ENCODE assay signal across 8 cellular contexts in the genomic region with DNA sequence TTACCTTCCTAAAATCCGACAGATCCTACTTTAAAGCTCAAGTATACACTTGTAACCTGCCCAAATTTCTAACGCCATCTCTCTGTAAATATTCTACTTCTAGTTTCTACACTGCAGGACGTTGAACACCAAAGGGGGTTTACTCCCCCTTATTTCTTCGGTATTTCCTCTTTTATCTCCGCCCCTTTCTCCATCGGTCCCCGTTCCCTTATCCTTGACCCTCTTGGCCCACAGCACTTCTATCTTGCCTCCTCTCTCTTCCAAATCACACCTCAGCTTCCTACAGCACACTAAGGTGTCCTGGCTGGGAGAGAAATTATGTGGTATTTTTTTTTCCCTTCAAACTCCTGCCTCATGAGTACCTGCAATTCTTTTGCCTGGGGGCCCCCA. TPM values are rescaled to one million over a fixed set of nuclear protein-coding genes. Genes with fewer than 3 reads are reported as not detected.
DNase-seq lines count a peak whose midpoint lies in the region; ATAC-seq and TF ChIP-seq lines count a peak whose summit lies in the region.

No MANE protein-coding gene starts in this region.

- H3K27ac Mint-ChIP-seq in activated naive CD4-positive, alpha-beta T cell treated with anti-CD3 and anti-CD28 coated beads, Interleukin-2, amount 10 ng/mL, durations not matched to agents 7 days and 5 days: peak overlapping the region; percentile 71

- H3K4me3 Mint-ChIP-seq in activated naive CD4-positive, alpha-beta T cell treated with anti-CD3 and anti-CD28 coated beads, Interleukin-2, amount 10 ng/mL, durations not matched to agents 7 days and 5 days: peak overlapping the region; percentile 78

- peak; percentile 20 for ATAC-seq in HG03571 (IDR thresholded peaks at IDR 0.05; ENCODE audit: unreplicated experiment)

- CTCF ChIA-PET in activated naive CD4-positive, alpha-beta T cell treated with anti-CD3 and anti-CD28 coated beads, Interleukin-2, amount 10 ng/mL, durations not matched to agents 7 days and 5 days (lab: Charles Lee): no interaction called here

- in situ Hi-C loops in astrocyte of the spinal cord (cut with HindIII; ENCODE audit: low sequenced_read_pairs): no loop called here
- in situ Hi-C loops in transverse colon (cut with MboI; ENCODE audit: low pct_ligation_motif_present in 1 of 4, low pct_unique_long_range_greater_than_20kb in 1 of 4, low sequenced_read_pairs in 3 of 4): no loop called here

- H3K27ac ChIP-seq in transverse colon: peak overlapping the region; percentile 90 to 96 (median 92)

- intact Hi-C loops in lower leg skin (cut with DNase I; ENCODE audit: low total_unique reads): no loop called here
- intact Hi-C loops in transverse colon (cut with DNase I; ENCODE audit: low total_unique reads): no loop called here

- H3K27me3 ChIP-seq in transverse colon: no peaks in the 10 kb centered on the region

- no peak for DNase-seq in activated naive CD4-positive, alpha-beta T cell treated with anti-CD3 and anti-CD28 coated beads, Interleukin-2, amount 10 ng/mL, durations not matched to agents 7 days and 5 days
- no peak for DNase-seq in activated naive CD4-positive, alpha-beta T cell treated with anti-CD3 and anti-CD28 coated beads, Interleukin-2, amount 50 U/mL, for 16 hours
- DNase-seq in astrocyte of the spinal cord (ENCODE audit: low read depth, low spot score) (no peak), lower leg skin (ENCODE audit: low spot score in 2 of 2) (no peak), transverse colon (no peak), cerebellum (ENCODE audit: low spot score) (no peak), HuH-7.5 (ENCODE audit: low spot score) (no peak)

- H3K36me3 ChIP-seq in transverse colon: no peaks in the 10 kb centered on the region

- H3K27me3 Mint-ChIP-seq in activated naive CD4-positive, alpha-beta T cell treated with anti-CD3 and anti-CD28 coated beads, Interleukin-2, amount 10 ng/mL, durations not matched to agents 7 days and 5 days: no peaks in the 10 kb centered on the region

- TF ChIP-seq CTCF in astrocyte of the spinal cord (IDR thresholded peaks at IDR 0.05; ENCODE audit: low read depth, low read length): no peak
- TF ChIP-seq CTCF in lower leg skin (IDR thresholded peaks at IDR 0.05): no peak
- TF ChIP-seq CTCF in transverse colon (IDR thresholded peaks at IDR 0.05): no peak

- H3K4me1 ChIP-seq in transverse colon: no peaks in the 10 kb centered on the region

- no peak for TF ChIP-seq POLR2A in lower leg skin (IDR thresholded peaks at IDR 0.05)
- no peak for TF ChIP-seq POLR2A in transverse colon (IDR thresholded peaks at IDR 0.05)

- TF ChIP-seq EP300 in transverse colon (IDR thresholded peaks at IDR 0.05; ENCODE audit: low read depth): no peak

- WGBS in lower leg skin, 2 donors: 4 to 55% methylated on average over 7 of the region's 7 CpGs
- WGBS in transverse colon (ENCODE audit: low coverage in 1 of 2), 2 donors: 3 to 45% methylated on average over 6 to 7 of the region's 7 CpGs

- peaks cover 4% of the 10 kb centered on the region for H3K36me3 Mint-ChIP-seq in activated naive CD4-positive, alpha-beta T cell treated with anti-CD3 and anti-CD28 coated beads, Interleukin-2, amount 10 ng/mL, durations not matched to agents 7 days and 5 days

- H3K4me3 ChIP-seq in astrocyte of the spinal cord (ENCODE audit: low read depth, low read length) (peak overlapping the region; percentile 42), lower leg skin (ENCODE audit: low read depth, poor library complexity, severe bottlenecking) (peak overlapping the region; percentile 48), transverse colon (peak overlapping the region; percentile 29 to 80 (median 63))

- H3K9me3 ChIP-seq in transverse colon: no peaks in the 10 kb centered on the region

- peaks cover 7% of the 10 kb centered on the region for H3K9me3 Mint-ChIP-seq in activated naive CD4-positive, alpha-beta T cell treated with anti-CD3 and anti-CD28 coated beads, Interleukin-2, amount 10 ng/mL, durations not matched to agents 7 days and 5 days

- H3K4me1 Mint-ChIP-seq in activated naive CD4-positive, alpha-beta T cell treated with anti-CD3 and anti-CD28 coated beads, Interleukin-2, amount 10 ng/mL, durations not matched to agents 7 days and 5 days: peaks cover 11% of the 10 kb centered on the region

RNA-seq across cellular contexts. Expression of gene ZMAT1, which starts 0.7 kb away (rescaled TPM):
- total RNA-seq in lower leg skin (1 to 10 TPM; 2.2 to 2.8 (median 2.6) TPM), transverse colon (10 to 100 TPM in 1 of 4 donors, 1 to 10 TPM in 2, under 1 TPM in 1; 0.40 to 18.7 (median 5.6) TPM), cerebellum (18.2 TPM)
